ENCODE assay signal across 8 cellular contexts in the genomic region with DNA sequence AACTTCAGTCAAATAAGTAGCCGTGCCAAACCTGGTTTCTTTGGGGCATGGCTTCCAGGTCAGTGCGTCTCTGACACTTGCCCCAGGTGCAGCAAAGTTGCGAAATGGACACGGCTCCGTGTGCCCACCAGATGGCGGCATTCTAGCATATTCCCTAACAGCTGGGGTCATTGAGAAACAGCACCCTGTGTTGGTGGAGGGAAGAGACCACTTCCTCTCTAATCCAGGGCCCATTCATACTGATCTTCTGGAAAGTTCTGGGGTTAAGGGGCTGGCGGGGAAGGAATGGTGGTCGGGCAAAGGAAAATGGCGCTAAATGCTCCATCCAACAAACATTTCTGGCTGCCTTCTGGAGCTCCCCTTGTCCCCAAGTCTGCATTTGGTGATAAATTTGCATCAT.
DNase-seq lines count a peak whose midpoint lies in the region; ATAC-seq and TF ChIP-seq lines count a peak whose summit lies in the region.

No MANE protein-coding gene starts in this region.

- no peaks in the 10 kb centered on the region for H3K9me3 Mint-ChIP-seq in T-cell

- H3K36me3 ChIP-seq in DOHH2 (ENCODE audit: control insufficient read depth, low read length): no peaks in the 10 kb centered on the region

- no peak overlapping the region for H3K4me2 ChIP-seq in DOHH2 (ENCODE audit: low read length)

- ATAC-seq in T-cell (replicated peaks in 1 of 4) (peak in 1 of 4 experiments; percentile 36), GM18873 (IDR thresholded peaks at IDR 0.05; ENCODE audit: low FRiP score, unreplicated experiment) (no peak)

- peaks cover 9% of the 10 kb centered on the region in 2 donors for H3K27me3 Mint-ChIP-seq in T-cell

- POLR2A ChIA-PET in T-cell (lab: Charles Lee): no interaction called here

- H3F3A ChIP-seq in DOHH2 (ENCODE audit: control insufficient read depth, insufficient read depth): no peaks in the 10 kb centered on the region

- no peak overlapping the region for H3K4me3 ChIP-seq in DOHH2 (ENCODE audit: low read length)
- H3K4me3 ChIP-seq in astrocyte of the spinal cord (ENCODE audit: low read depth, low read length): no peak overlapping the region

- TF ChIP-seq CTCF in DOHH2 (IDR thresholded peaks at IDR 0.05; ENCODE audit: low read depth, low read length, poor library complexity, severe bottlenecking) (peak; percentile 86), astrocyte of the spinal cord (IDR thresholded peaks at IDR 0.05; ENCODE audit: low read depth, low read length) (peak; percentile 76)

- in situ Hi-C loops in astrocyte of the spinal cord (cut with HindIII; ENCODE audit: low sequenced_read_pairs): no loop called here

- no peaks in the 10 kb centered on the region for H3K79me2 ChIP-seq in DOHH2 (ENCODE audit: control insufficient read depth, low read length)

- no peaks in the 10 kb centered on the region for H3K36me3 Mint-ChIP-seq in T-cell

- no peaks in the 10 kb centered on the region for H3K9me2 ChIP-seq in DOHH2 (replicated peaks; ENCODE audit: control insufficient read depth, low read length)

- no peak overlapping the region for H3K4me3 Mint-ChIP-seq in T-cell

- CTCF ChIA-PET in T-cell (lab: Charles Lee): interaction anchor here (0.9 to 2.6 kb wide), 4 partner anchors 33 to 136 kb away, joined by 3 to 54 read pairs (median 9); no protein-coding TSS in a partner anchor

- no peak overlapping the region for H3K27ac Mint-ChIP-seq in T-cell

- H3K4me1 ChIP-seq in DOHH2 (ENCODE audit: control insufficient read depth, low read length): no peaks in the 10 kb centered on the region

- peak; percentile 68 for DNase-seq in LHCN-M2 (ENCODE audit: low read depth)
- peak in 31 of 34 experiments; percentile 8 to 56 (median 40) for DNase-seq in T-cell
- DNase-seq in astrocyte of the spinal cord (ENCODE audit: low read depth, low spot score): peak; percentile 57
- peak; percentile 91 for DNase-seq in iPS-NIHi7 (ENCODE audit: extremely low spot score)
- DNase-seq in stimulated activated CD4-positive, alpha-beta T cell treated with anti-CD3 and anti-CD28 coated beads, Interleukin-1b, Interleukin-23, amount 100 ng/mL, for 4 hours (ENCODE audit: low read depth in 2 of 2): peak; percentile 17 to 41
- no peak for DNase-seq in NCI-H446 treated with DMSO at 0.1 percent for 48 hours (lab: John Stamatoyannopoulos, UW)

- no peaks in the 10 kb centered on the region for H4K20me1 ChIP-seq in DOHH2 (ENCODE audit: control insufficient read depth, insufficient read depth, low read depth, low read length)

- H3K9me3 ChIP-seq in DOHH2 (ENCODE audit: control insufficient read depth, insufficient read depth, low read length): no peaks in the 10 kb centered on the region

- H3K27me3 ChIP-seq in DOHH2 (ENCODE audit: control insufficient read depth, low read length): peaks cover 4% of the 10 kb centered on the region; the same call in 1 of the 2 replicates

- no peak overlapping the region for H3K27ac ChIP-seq in DOHH2 (ENCODE audit: low read depth, low read length)

- peaks cover 0 to 2% (median 0%) of the 10 kb centered on the region in 3 donors for H3K4me1 Mint-ChIP-seq in T-cell
